1 cellular context compared by ENCODE assay signal in the genomic region with DNA sequence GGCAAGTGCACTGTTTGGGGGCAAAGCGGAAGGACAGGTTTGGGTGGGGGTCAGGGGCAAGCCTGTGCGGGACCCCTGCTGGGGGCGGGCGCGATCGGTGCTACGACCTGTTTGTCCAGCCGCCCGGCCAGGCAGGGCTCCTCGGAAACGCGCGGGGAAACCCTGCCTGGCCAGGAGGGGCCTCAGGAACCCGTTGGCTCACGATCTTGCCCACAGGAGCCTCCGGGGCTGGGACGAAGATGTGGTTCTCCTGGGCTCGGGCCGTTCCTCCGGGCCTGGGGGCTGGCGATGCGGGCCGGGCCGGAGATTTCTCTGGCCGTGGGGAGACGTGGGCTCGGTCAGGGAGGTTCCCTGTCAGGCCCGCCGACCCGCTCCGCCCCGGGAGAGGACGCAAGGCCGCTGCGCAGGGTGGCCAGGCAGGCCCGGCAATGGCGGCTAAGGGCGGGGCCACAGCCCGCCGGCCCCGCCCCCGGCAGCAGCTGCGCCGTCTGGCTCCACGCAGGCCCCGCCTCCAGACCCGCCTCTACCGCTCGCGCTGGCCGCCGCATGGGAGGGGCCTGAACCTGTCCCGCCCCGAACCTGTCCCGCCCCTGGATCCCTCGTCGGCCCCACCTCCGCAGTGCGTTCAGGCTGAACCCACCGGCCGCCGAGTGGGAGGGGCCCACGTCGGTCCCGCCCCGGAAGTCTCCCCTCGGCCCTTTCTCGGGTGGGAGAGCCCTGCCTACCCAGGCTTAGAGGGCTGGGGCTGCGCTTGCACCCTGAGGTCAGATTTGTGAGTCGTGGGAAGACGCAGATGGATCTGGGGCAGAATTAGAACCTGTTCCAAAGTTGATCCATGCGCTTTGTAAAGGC.
TF ChIP-seq lines count a peak whose summit lies in the region.

A gene with protein sequence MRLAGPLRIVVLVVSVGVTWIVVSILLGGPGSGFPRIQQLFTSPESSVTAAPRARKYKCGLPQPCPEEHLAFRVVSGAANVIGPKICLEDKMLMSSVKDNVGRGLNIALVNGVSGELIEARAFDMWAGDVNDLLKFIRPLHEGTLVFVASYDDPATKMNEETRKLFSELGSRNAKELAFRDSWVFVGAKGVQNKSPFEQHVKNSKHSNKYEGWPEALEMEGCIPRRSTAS (minus strand): TSS at position 430 of the 852 bp plus-strand sequence. CDS start 460 bp downstream, outside the sequence.

TF ChIP-seq in HepG2, 621 proteins besides CTCF, POLR2A, EP300 and RAD21 (continued from another document and continues in another):
- TF ChIP-seq, protein P1, sequence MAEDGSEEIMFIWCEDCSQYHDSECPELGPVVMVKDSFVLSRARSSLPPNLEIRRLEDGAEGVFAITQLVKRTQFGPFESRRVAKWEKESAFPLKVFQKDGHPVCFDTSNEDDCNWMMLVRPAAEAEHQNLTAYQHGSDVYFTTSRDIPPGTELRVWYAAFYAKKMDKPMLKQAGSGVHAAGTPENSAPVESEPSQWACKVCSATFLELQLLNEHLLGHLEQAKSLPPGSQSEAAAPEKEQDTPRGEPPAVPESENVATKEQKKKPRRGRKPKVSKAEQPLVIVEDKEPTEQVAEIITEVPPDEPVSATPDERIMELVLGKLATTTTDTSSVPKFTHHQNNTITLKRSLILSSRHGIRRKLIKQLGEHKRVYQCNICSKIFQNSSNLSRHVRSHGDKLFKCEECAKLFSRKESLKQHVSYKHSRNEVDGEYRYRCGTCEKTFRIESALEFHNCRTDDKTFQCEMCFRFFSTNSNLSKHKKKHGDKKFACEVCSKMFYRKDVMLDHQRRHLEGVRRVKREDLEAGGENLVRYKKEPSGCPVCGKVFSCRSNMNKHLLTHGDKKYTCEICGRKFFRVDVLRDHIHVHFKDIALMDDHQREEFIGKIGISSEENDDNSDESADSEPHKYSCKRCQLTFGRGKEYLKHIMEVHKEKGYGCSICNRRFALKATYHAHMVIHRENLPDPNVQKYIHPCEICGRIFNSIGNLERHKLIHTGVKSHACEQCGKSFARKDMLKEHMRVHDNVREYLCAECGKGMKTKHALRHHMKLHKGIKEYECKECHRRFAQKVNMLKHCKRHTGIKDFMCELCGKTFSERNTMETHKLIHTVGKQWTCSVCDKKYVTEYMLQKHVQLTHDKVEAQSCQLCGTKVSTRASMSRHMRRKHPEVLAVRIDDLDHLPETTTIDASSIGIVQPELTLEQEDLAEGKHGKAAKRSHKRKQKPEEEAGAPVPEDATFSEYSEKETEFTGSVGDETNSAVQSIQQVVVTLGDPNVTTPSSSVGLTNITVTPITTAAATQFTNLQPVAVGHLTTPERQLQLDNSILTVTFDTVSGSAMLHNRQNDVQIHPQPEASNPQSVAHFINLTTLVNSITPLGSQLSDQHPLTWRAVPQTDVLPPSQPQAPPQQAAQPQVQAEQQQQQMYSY (CRISPR knock-in tag; IDR thresholded peaks at IDR 0.05): no peak
- TF ChIP-seq MXD4 (CRISPR knock-in tag; IDR thresholded peaks at IDR 0.05): no peak
- no peak for TF ChIP-seq ZNF24 (IDR thresholded peaks at IDR 0.05)
- TF ChIP-seq, protein P2, sequence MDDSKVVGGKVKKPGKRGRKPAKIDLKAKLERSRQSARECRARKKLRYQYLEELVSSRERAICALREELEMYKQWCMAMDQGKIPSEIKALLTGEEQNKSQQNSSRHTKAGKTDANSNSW (CRISPR knock-in tag; IDR thresholded peaks at IDR 0.05; ENCODE audit: borderline replicate concordance): no peak
- TF ChIP-seq ZNF251 (CRISPR knock-in tag; IDR thresholded peaks at IDR 0.05): no peak
- TF ChIP-seq ZNF746 (CRISPR knock-in tag; IDR thresholded peaks at IDR 0.05): no peak
- 0 out of 2 replicates have a peak, but pooled peaks have one; percentile 20 for TF ChIP-seq RARA (CRISPR knock-in tag; IDR thresholded peaks at IDR 0.05)
- TF ChIP-seq, protein P3, sequence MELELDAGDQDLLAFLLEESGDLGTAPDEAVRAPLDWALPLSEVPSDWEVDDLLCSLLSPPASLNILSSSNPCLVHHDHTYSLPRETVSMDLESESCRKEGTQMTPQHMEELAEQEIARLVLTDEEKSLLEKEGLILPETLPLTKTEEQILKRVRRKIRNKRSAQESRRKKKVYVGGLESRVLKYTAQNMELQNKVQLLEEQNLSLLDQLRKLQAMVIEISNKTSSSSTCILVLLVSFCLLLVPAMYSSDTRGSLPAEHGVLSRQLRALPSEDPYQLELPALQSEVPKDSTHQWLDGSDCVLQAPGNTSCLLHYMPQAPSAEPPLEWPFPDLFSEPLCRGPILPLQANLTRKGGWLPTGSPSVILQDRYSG (CRISPR knock-in tag; IDR thresholded peaks at IDR 0.05): no peak
- TF ChIP-seq ZEB1 (IDR thresholded peaks at IDR 0.05; ENCODE audit: insufficient replicate concordance, low read depth): no peak
- TF ChIP-seq ZNF138 (CRISPR knock-in tag; IDR thresholded peaks at IDR 0.05; ENCODE audit: low read depth): no peak
- TF ChIP-seq ELF1 (CRISPR knock-in tag; IDR thresholded peaks at IDR 0.05): peak; percentile 67; the same call in 1 of the 2 replicates
- no peak for TF ChIP-seq ZNF615 (CRISPR knock-in tag; IDR thresholded peaks at IDR 0.05; ENCODE audit: borderline replicate concordance)
- TF ChIP-seq, protein P4, sequence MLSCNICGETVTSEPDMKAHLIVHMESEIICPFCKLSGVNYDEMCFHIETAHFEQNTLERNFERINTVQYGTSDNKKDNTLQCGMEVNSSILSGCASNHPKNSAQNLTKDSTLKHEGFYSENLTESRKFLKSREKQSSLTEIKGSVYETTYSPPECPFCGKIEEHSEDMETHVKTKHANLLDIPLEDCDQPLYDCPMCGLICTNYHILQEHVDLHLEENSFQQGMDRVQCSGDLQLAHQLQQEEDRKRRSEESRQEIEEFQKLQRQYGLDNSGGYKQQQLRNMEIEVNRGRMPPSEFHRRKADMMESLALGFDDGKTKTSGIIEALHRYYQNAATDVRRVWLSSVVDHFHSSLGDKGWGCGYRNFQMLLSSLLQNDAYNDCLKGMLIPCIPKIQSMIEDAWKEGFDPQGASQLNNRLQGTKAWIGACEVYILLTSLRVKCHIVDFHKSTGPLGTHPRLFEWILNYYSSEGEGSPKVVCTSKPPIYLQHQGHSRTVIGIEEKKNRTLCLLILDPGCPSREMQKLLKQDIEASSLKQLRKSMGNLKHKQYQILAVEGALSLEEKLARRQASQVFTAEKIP (CRISPR knock-in tag; IDR thresholded peaks at IDR 0.05; ENCODE audit: borderline replicate concordance): no peak
- TF ChIP-seq CCDC6 (CRISPR knock-in tag; IDR thresholded peaks at IDR 0.05): 0 out of 2 replicates have a peak, but pooled peaks have one; percentile 30
- TF ChIP-seq, protein P5, sequence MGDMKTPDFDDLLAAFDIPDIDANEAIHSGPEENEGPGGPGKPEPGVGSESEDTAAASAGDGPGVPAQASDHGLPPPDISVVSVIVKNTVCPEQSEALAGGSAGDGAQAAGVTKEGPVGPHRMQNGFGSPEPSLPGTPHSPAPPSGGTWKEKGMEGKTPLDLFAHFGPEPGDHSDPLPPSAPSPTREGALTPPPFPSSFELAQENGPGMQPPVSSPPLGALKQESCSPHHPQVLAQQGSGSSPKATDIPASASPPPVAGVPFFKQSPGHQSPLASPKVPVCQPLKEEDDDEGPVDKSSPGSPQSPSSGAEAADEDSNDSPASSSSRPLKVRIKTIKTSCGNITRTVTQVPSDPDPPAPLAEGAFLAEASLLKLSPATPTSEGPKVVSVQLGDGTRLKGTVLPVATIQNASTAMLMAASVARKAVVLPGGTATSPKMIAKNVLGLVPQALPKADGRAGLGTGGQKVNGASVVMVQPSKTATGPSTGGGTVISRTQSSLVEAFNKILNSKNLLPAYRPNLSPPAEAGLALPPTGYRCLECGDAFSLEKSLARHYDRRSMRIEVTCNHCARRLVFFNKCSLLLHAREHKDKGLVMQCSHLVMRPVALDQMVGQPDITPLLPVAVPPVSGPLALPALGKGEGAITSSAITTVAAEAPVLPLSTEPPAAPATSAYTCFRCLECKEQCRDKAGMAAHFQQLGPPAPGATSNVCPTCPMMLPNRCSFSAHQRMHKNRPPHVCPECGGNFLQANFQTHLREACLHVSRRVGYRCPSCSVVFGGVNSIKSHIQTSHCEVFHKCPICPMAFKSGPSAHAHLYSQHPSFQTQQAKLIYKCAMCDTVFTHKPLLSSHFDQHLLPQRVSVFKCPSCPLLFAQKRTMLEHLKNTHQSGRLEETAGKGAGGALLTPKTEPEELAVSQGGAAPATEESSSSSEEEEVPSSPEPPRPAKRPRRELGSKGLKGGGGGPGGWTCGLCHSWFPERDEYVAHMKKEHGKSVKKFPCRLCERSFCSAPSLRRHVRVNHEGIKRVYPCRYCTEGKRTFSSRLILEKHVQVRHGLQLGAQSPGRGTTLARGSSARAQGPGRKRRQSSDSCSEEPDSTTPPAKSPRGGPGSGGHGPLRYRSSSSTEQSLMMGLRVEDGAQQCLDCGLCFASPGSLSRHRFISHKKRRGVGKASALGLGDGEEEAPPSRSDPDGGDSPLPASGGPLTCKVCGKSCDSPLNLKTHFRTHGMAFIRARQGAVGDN (CRISPR knock-in tag; IDR thresholded peaks at IDR 0.05): peak; percentile 56
- TF ChIP-seq ZFP36 (IDR thresholded peaks at IDR 0.05; ENCODE audit: borderline replicate concordance, low read depth, low read length, partially characterized antibody): no peak
- no peak for TF ChIP-seq IKZF4 (CRISPR knock-in tag; IDR thresholded peaks at IDR 0.05; ENCODE audit: borderline replicate concordance, low read depth, not compliant biosample characterization)
- TF ChIP-seq NFYB (CRISPR knock-in tag; IDR thresholded peaks at IDR 0.05): no peak
- TF ChIP-seq SRF (IDR thresholded peaks at IDR 0.05; ENCODE audit: low read depth, low read length): peak; percentile 9; the same call in 1 of the 2 replicates
- TF ChIP-seq TCF7L2 (IDR thresholded peaks at IDR 0.05; ENCODE audit: low read depth, low read length): no peak
- TF ChIP-seq MBNL3 (CRISPR knock-in tag; conservative IDR thresholded peaks at IDR 0.05): no peak
- no peak for TF ChIP-seq ZSCAN21 (CRISPR knock-in tag; IDR thresholded peaks at IDR 0.05; ENCODE audit: borderline replicate concordance)
- TF ChIP-seq ETV5 (CRISPR knock-in tag; IDR thresholded peaks at IDR 0.05; ENCODE audit: borderline replicate concordance): peak; percentile 45; the same call in 1 of the 2 replicates
- TF ChIP-seq, protein P6, sequence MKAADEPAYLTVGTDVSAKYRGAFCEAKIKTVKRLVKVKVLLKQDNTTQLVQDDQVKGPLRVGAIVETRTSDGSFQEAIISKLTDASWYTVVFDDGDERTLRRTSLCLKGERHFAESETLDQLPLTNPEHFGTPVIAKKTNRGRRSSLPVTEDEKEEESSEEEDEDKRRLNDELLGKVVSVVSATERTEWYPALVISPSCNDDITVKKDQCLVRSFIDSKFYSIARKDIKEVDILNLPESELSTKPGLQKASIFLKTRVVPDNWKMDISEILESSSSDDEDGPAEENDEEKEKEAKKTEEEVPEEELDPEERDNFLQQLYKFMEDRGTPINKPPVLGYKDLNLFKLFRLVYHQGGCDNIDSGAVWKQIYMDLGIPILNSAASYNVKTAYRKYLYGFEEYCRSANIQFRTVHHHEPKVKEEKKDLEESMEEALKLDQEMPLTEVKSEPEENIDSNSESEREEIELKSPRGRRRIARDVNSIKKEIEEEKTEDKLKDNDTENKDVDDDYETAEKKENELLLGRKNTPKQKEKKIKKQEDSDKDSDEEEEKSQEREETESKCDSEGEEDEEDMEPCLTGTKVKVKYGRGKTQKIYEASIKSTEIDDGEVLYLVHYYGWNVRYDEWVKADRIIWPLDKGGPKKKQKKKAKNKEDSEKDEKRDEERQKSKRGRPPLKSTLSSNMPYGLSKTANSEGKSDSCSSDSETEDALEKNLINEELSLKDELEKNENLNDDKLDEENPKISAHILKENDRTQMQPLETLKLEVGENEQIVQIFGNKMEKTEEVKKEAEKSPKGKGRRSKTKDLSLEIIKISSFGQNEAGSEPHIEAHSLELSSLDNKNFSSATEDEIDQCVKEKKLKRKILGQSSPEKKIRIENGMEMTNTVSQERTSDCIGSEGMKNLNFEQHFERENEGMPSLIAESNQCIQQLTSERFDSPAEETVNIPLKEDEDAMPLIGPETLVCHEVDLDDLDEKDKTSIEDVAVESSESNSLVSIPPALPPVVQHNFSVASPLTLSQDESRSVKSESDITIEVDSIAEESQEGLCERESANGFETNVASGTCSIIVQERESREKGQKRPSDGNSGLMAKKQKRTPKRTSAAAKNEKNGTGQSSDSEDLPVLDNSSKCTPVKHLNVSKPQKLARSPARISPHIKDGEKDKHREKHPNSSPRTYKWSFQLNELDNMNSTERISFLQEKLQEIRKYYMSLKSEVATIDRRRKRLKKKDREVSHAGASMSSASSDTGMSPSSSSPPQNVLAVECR (CRISPR knock-in tag; IDR thresholded peaks at IDR 0.05; ENCODE audit: borderline replicate concordance): 0 out of 2 replicates have a peak, but pooled peaks have one; percentile 53
- TF ChIP-seq ZNF17 (CRISPR knock-in tag; IDR thresholded peaks at IDR 0.05): no peak
- 0 out of 2 replicates have a peak, but pooled peaks have one; percentile 17 for TF ChIP-seq IRF2 (CRISPR knock-in tag; IDR thresholded peaks at IDR 0.05)
- TF ChIP-seq, protein P7, sequence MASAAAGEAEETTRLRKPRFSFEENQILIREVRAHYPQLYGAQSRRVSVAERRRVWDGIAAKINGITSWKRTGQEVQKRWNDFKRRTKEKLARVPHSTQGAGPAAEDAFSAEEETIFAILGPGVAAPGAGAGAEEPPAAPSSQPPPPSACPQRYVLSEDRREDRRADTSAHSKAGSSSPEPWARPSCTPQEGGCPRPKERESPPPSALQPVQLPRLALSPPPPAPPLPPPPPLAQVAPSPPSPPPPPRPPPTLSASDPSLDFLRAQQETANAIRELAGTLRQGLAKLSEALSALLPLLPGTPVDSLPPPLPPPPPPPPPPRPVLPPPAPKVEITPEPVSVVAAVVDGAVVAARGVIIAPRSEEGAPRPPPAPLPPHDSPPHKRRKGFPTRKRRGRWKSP (CRISPR knock-in tag; IDR thresholded peaks at IDR 0.05): 0 out of 2 replicates have a peak, but pooled peaks have one; percentile 20
- TF ChIP-seq HOXA3 (CRISPR knock-in tag; IDR thresholded peaks at IDR 0.05): peak; percentile 72
- TF ChIP-seq SPEN (CRISPR knock-in tag; IDR thresholded peaks at IDR 0.05; ENCODE audit: low read depth): peak; percentile 33; the same call in 1 of the 2 replicates
- peak; percentile 92 for TF ChIP-seq ZFX (CRISPR knock-in tag; IDR thresholded peaks at IDR 0.05; ENCODE audit: low read depth)
- TF ChIP-seq ZNF619 (CRISPR knock-in tag; IDR thresholded peaks at IDR 0.05): no peak
- TF ChIP-seq SAP130 (CRISPR knock-in tag; IDR thresholded peaks at IDR 0.05; ENCODE audit: low read depth): peak; percentile 41
